In the genomic region with DNA sequence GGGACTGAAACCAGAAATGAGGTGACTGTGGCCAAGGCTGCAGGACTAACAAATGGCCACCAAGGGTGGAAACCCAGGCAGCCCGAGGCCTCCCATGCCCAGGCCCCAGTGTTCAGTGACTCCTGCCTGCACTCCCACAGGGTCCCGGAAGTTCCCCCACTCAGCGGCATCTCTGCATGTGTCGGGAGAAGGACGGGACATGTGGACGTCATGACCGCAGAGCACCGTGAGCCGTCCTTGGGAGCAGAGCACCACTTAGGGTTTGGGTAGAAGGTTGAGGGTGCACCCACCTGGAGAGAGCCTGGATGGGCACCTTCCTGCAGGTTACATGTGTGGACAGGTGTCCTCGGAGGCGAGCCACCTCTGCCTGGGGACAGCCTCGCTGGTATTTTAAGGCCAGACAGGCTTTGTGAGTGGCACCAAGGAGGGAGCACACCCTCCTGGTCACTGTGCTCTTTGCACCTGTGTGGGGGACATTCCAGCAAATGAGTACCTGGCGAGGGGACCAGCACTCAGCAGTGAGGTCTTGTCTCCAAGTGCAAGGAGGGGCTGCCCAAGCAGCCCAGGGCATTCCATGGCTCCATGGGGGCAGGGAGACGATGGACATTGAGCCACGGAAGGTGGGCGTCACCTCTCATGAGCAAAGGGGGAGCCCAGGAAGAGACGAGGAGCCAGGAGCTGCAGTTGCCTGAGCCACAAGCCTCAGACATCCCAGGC, we compare ENCODE assay signal across 29 cellular contexts.
"Had no signal": no experiment of that assay in that cellular context is flagged by ENCODE, and none has a peak within 500 bp of the region (broad histone marks: within the 10 kb centered on the region; RNA-seq: fewer than 3 reads in every experiment).

No MANE protein-coding gene starts in this region.

- H3K9me3 ChIP-seq: neutrophil, ovary, psoas muscle, right lobe of liver, sigmoid colon, suprapubic skin, testis, upper lobe of left lung, vagina had no signal

- ATAC-seq: naive thymus-derived CD4-positive, alpha-beta T cell; natural killer cell; psoas muscle; right cardiac atrium; right lobe of liver; stimulated activated memory B cell treated with anti-CD40 and anti-IgM and Interleukin-4, amounts not matched to agents 10 μg/mL and 1 μg/mL and 100 μg/mL, for 72 hours; stimulated activated naive CD8-positive, alpha-beta T cell treated with anti-CD3 and anti-CD28 coated beads, Interleukin-15, amount 100 ng/mL, for 72 hours; stimulated activated naive CD8-positive, alpha-beta T cell treated with anti-CD3 and anti-CD28 coated beads, Interleukin-15, Interleukin-2, amounts not matched to agents 100 U/mL and 50 U/mL, for 24 hours had no signal

- H3K4me3 ChIP-seq: neural progenitor cell, ovary, psoas muscle, right lobe of liver, sigmoid colon, suprapubic skin, testis, tibial nerve, upper lobe of left lung, vagina had no signal

- DNase-seq: naive thymus-derived CD4-positive, alpha-beta T cell; natural killer cell; nucleus accumbens; ovary; psoas muscle; right cardiac atrium; right lobe of liver; sigmoid colon; small intestine; stimulated activated CD4-positive, alpha-beta T cell treated with anti-CD3 and anti-CD28 coated beads, Interleukin-12 subunit alpha, Interleukin-12 subunit beta, amount 100 ng/mL, for 4 hours; stimulated activated CD4-positive, alpha-beta T cell treated with anti-CD3 and anti-CD28 coated beads, Interleukin-1b, Interleukin-23, amount 100 ng/mL, for 48 hours; stimulated activated CD4-positive, alpha-beta T cell treated with anti-CD3 and anti-CD28 coated beads, Interleukin-4, amount 100 ng/mL, for 1 hour; stimulated activated CD4-positive, alpha-beta T cell treated with anti-CD3 and anti-CD28 coated beads, Interleukin-4, amount 100 ng/mL, for 4 hours; stimulated activated CD8-positive, alpha-beta memory T cell treated with anti-CD3 and anti-CD28 coated beads, Interleukin-4, amount 100 ng/mL, for 48 hours; stimulated activated naive CD4-positive, alpha-beta T cell; stimulated activated naive CD8-positive, alpha-beta T cell treated with anti-CD3 and anti-CD28 coated beads, Interleukin-15, amount 100 ng/mL, for 72 hours; stimulated activated naive CD8-positive, alpha-beta T cell treated with anti-CD3 and anti-CD28 coated beads, Interleukin-15, Interleukin-2, amounts not matched to agents 100 U/mL and 50 U/mL, for 24 hours; substantia nigra; testis; trophoblast cell had no signal

- H3K27me3 ChIP-seq: neural progenitor cell, neutrophil, ovary, right lobe of liver, testis, tibial nerve, upper lobe of left lung, vagina had no signal

- H3K27ac ChIP-seq: neural progenitor cell, neutrophil, ovary, parathyroid adenoma, psoas muscle, right lobe of liver, sigmoid colon, suprapubic skin, testis, tibial nerve, upper lobe of left lung, vagina had no signal

- H3K4me1 ChIP-seq: neural progenitor cell, parathyroid adenoma, psoas muscle, right lobe of liver, sigmoid colon, suprapubic skin, testis, tibial nerve, upper lobe of left lung, vagina had no signal

- H2AFZ ChIP-seq: neural progenitor cell, parathyroid adenoma had no signal

- H3K4me2 ChIP-seq: neural progenitor cell had no signal

- H3K36me3 ChIP-seq: neural progenitor cell, neutrophil, ovary, right lobe of liver, sigmoid colon, suprapubic skin, tibial nerve, upper lobe of left lung, vagina had no signal

- H3K79me2 ChIP-seq: parathyroid adenoma had no signal

- H3K9ac ChIP-seq: neural progenitor cell, parathyroid adenoma had no signal

- FAIRE-seq: small intestine, urothelium cell line had no signal
